Comparison of ENCODE assay signal across 14 cellular contexts in genomic region chr6:143783077-143783476, GRCh38.
DNase-seq lines count a peak whose midpoint lies in the region; ATAC-seq, FAIRE-seq and TF ChIP-seq lines count a peak whose summit lies in the region.
"Had no signal": no experiment of that assay in that cellular context is flagged by ENCODE, and none has a peak within 500 bp of the region (broad histone marks: within the 10 kb centered on the region; RNA-seq: fewer than 3 reads in every experiment).

No MANE protein-coding gene starts in this region.

- H2BK15ac ChIP-seq in H1 (ENCODE audit: low read length) = no peak overlapping the region

- H3K9ac ChIP-seq in H1 (replicated peaks in 1 of 4; ENCODE audit: extremely low read depth in 1 of 4, low read depth in 3 of 4, low read length in 3 of 4) (no peak overlapping the region), MM.1S (ENCODE audit: low read length) (no peak overlapping the region)
- H3K9ac ChIP-seq: BLaER1 treated with 17β-estradiol and CSF1 and Interleukin-3, amounts not matched to agents 10 nM and 100 nM had no signal

- H4K8ac ChIP-seq in H1 (ENCODE audit: extremely low read depth, insufficient read depth, low read length) = no peak overlapping the region

- H3K27me3 ChIP-seq in H1 (replicated peaks in 1 of 4; ENCODE audit: control insufficient read depth in 3 of 4, extremely low read depth in 1 of 4, insufficient read depth in 3 of 4, low read length in 3 of 4) = no peaks in the 10 kb centered on the region
- H3K27me3 ChIP-seq in MM.1S (replicated peaks; ENCODE audit: insufficient read depth, low read length) = no peaks in the 10 kb centered on the region
- H3K27me3 ChIP-seq: BLaER1 treated with 17β-estradiol and CSF1 and Interleukin-3, amounts not matched to agents 10 nM and 100 nM had no signal

- CTCF ChIA-PET in H1 (lab: Charles Lee; ENCODE audit: partially characterized antibody) = no interaction called here

- no peak for TF ChIP-seq CTCF in H1 (IDR thresholded peaks at IDR 0.05; ENCODE audit: control extremely low read depth in 1 of 3, insufficient read depth in 1 of 3, low read depth in 1 of 3, low read length in 3 of 3)
- TF ChIP-seq CTCF in MM.1S (IDR thresholded peaks at IDR 0.05; ENCODE audit: low read length) = no peak

- no peak overlapping the region for H3K4me3 Mint-ChIP-seq in activated T-cell treated with anti-CD3 and anti-CD28 coated beads, Interleukin-2, amount 50 U/mL, for 72 hours
- H3K4me3 Mint-ChIP-seq: CD4-positive, CD25-positive, alpha-beta regulatory T cell had no signal

- no peak overlapping the region for H2BK20ac ChIP-seq in H1 (ENCODE audit: low read length)

- H3K4me3 ChIP-seq in H1 (ENCODE audit: extremely low read depth in 1 of 4, insufficient read depth in 2 of 4, low read depth in 3 of 4, low read length in 4 of 4) (no peak overlapping the region), MM.1S (ENCODE audit: low read length) (no peak overlapping the region)
- H3K4me3 ChIP-seq: BLaER1 treated with 17β-estradiol and CSF1 and Interleukin-3, amounts not matched to agents 10 nM and 100 nM had no signal

- H3K9me3 ChIP-seq in H1 (ENCODE audit: insufficient read depth in 2 of 2, low read depth in 1 of 2, low read length in 1 of 2) (peaks cover 13 to 18% of the 10 kb centered on the region in 2 experiments; a peak in 3 of 4 replicates), MM.1S (replicated peaks; ENCODE audit: insufficient read depth, low read length) (no peaks in the 10 kb centered on the region)

- POLR2A ChIA-PET in H1 (lab: Charles Lee; ENCODE audit: partially characterized antibody) = no interaction called here

- no peak for ATAC-seq in activated T-cell treated with anti-CD3 and anti-CD28 coated beads, Interleukin-2, amount 50 U/mL, for 72 hours (replicated peaks in 1 of 2)
- ATAC-seq in HG02852 (IDR thresholded peaks at IDR 0.05; ENCODE audit: unreplicated experiment) = no peak
- no peak for ATAC-seq in HG03045 (IDR thresholded peaks at IDR 0.05; ENCODE audit: unreplicated experiment)
- ATAC-seq: HCT116 had no signal

- H3K27ac Mint-ChIP-seq in activated T-cell treated with anti-CD3 and anti-CD28 coated beads, Interleukin-2, amount 50 U/mL, for 72 hours = peak overlapping the region; percentile 22

- H3F3A ChIP-seq in MM.1S (ENCODE audit: insufficient read depth, low read length) = no peaks in the 10 kb centered on the region

- H2BK12ac ChIP-seq in H1 (ENCODE audit: low read depth, low read length) = no peak overlapping the region

- H3K23ac ChIP-seq in H1 (ENCODE audit: insufficient read length) = no peak overlapping the region

- H3K36me3 ChIP-seq in H1 (ENCODE audit: control insufficient read depth in 2 of 4, insufficient read depth in 4 of 4, low read length in 3 of 4) (peaks cover 7 to 57% (median 27%) of the 10 kb centered on the region in 4 experiments), MM.1S (replicated peaks; ENCODE audit: insufficient read depth, low read length) (no peaks in the 10 kb centered on the region)

- 86% methylated on average over 3 of the region's 3 CpGs; no CpG with 5 or more reads in 1 of the 2 experiments for WGBS in H1 (ENCODE audit: extremely low coverage in 1 of 2, insufficient coverage in 1 of 2, insufficient read length in 1 of 2, insufficient replicate concordance in 2 of 2, low coverage in 1 of 2, low lambda C conversion rate in 2 of 2, missing lambda C conversion rate in 1 of 2), 2 experiments

- peaks cover 2% of the 10 kb centered on the region; the same call in 1 of the 2 replicates for H3K23me2 ChIP-seq in H1 (ENCODE audit: low read depth, low read length)

- peaks cover 11 to 15% of the 10 kb centered on the region in 2 donors for H3K9me3 Mint-ChIP-seq in activated T-cell treated with anti-CD3 and anti-CD28 coated beads, Interleukin-2, amount 50 U/mL, for 72 hours

- no peak for TF ChIP-seq RAD21 in H1 (IDR thresholded peaks at IDR 0.05 in 1 of 2, conservative IDR thresholded peaks at IDR 0.05 in 1 of 2; ENCODE audit: low read depth in 2 of 2, low read length in 2 of 2)

- peaks cover 19 to 36% of the 10 kb centered on the region in 2 donors for H3K36me3 Mint-ChIP-seq in activated T-cell treated with anti-CD3 and anti-CD28 coated beads, Interleukin-2, amount 50 U/mL, for 72 hours (ENCODE audit: insufficient read depth in 2 of 2)

- H3K56ac ChIP-seq in H1 (replicated peaks; ENCODE audit: insufficient read length, low read depth, low read length) = peak overlapping the region; percentile 59

- H3K4ac ChIP-seq in H1 (replicated peaks; ENCODE audit: insufficient read length, low read depth, low read length) = no peak overlapping the region

- H4K5ac ChIP-seq in H1 (ENCODE audit: insufficient read length, low read depth, low read length) = no peak overlapping the region

- H2AFZ ChIP-seq in H1 (ENCODE audit: low read length) (no peak overlapping the region), MM.1S (ENCODE audit: low read length) (no peak overlapping the region)

- no peak overlapping the region for H3K27ac ChIP-seq in H1 (ENCODE audit: low read depth, low read length)
- H3K27ac ChIP-seq in MM.1S (ENCODE audit: low read length) = no peak overlapping the region

- no peaks in the 10 kb centered on the region for H3K79me2 ChIP-seq in H1 (ENCODE audit: control insufficient read depth in 1 of 2, insufficient read depth in 2 of 2, low read length in 2 of 2)
- H3K79me2 ChIP-seq in MM.1S (ENCODE audit: low read length) = no peaks in the 10 kb centered on the region

- H2BK5ac ChIP-seq in H1 (ENCODE audit: low read depth, low read length) = no peak overlapping the region

- FAIRE-seq in H1 (lab: Jason Lieb, UNC) = no peak
- FAIRE-seq in islet of Langerhans (lab: Jason Lieb, UNC) = peak; percentile 84
- FAIRE-seq: H54 had no signal

- H2BK120ac ChIP-seq in H1 (replicated peaks; ENCODE audit: low read depth, low read length) = no peak overlapping the region

- H2AK5ac ChIP-seq in H1 (ENCODE audit: low read depth, low read length) = no peak overlapping the region

- H3K4me1 ChIP-seq in H1 (replicated peaks in 1 of 4; ENCODE audit: control insufficient read depth in 3 of 4, insufficient read depth in 4 of 4, low read length in 3 of 4) = no peaks in the 10 kb centered on the region
- H3K4me1 ChIP-seq in MM.1S (ENCODE audit: low read length) = no peaks in the 10 kb centered on the region

- DNase-seq in activated T-cell treated with anti-CD3 and anti-CD28 coated beads, Interleukin-2, amount 50 U/mL, for 72 hours = no peak
- DNase-seq in activated T-cell treated with anti-CD3 and anti-CD28 coated beads, Interleukin-2, amount 50 U/mL, for 1 hour = no peak
- DNase-seq in H1 (ENCODE audit: low read depth in 1 of 2, low spot score in 2 of 2) (no peak), MM.1S (no peak)
- DNase-seq: 8988T; ACHN; CD4-positive, CD25-positive, alpha-beta regulatory T cell; DMS53 had no signal

- H4K91ac ChIP-seq in H1 (replicated peaks; ENCODE audit: insufficient read length, low read length) = no peak overlapping the region

- H3K4me1 Mint-ChIP-seq in activated T-cell treated with anti-CD3 and anti-CD28 coated beads, Interleukin-2, amount 50 U/mL, for 72 hours (ENCODE audit: low read depth) = no peaks in the 10 kb centered on the region
- H3K4me1 Mint-ChIP-seq: CD4-positive, CD25-positive, alpha-beta regulatory T cell had no signal

- no peaks in the 10 kb centered on the region; the same call in 1 of the 2 replicates for H3K79me1 ChIP-seq in H1 (ENCODE audit: low read depth, low read length)

- no peak for TF ChIP-seq POLR2A in H1 (IDR thresholded peaks at IDR 0.05; ENCODE audit: control extremely low read depth in 1 of 2, low read depth in 2 of 2, low read length in 2 of 2)

- no peak overlapping the region for H3K18ac ChIP-seq in H1 (ENCODE audit: extremely low read depth, low read length)

- no peaks in the 10 kb centered on the region for H3K27me3 Mint-ChIP-seq in activated T-cell treated with anti-CD3 and anti-CD28 coated beads, Interleukin-2, amount 50 U/mL, for 72 hours (ENCODE audit: low read depth)
- H3K27me3 Mint-ChIP-seq: CD4-positive, CD25-positive, alpha-beta regulatory T cell had no signal

- H3K9me2 ChIP-seq in MM.1S (replicated peaks; ENCODE audit: insufficient read depth, low read length) = no peaks in the 10 kb centered on the region

- H4K20me1 ChIP-seq in H1 (replicated peaks in 1 of 2; ENCODE audit: control insufficient read depth in 1 of 2, insufficient read depth in 2 of 2, low read length in 2 of 2) (no peaks in the 10 kb centered on the region), MM.1S (ENCODE audit: insufficient read depth, low read length) (no peaks in the 10 kb centered on the region)
- H4K20me1 ChIP-seq: BLaER1 treated with 17β-estradiol and CSF1 and Interleukin-3, amounts not matched to agents 10 nM and 100 nM had no signal

- no peak for TF ChIP-seq EP300 in H1 (IDR thresholded peaks at IDR 0.05; ENCODE audit: borderline replicate concordance in 1 of 2, low read depth in 2 of 2, low read length in 2 of 2)

- H3K4me2 ChIP-seq in H1 (ENCODE audit: insufficient read depth in 1 of 2, low read depth in 2 of 2, low read length in 2 of 2) = no peak overlapping the region
- no peak overlapping the region for H3K4me2 ChIP-seq in MM.1S (ENCODE audit: low read depth, low read length)

- no peak overlapping the region for H3K14ac ChIP-seq in H1 (ENCODE audit: insufficient read length)

TF ChIP-seq in H1, 55 proteins besides CTCF, POLR2A, EP300 and RAD21:
- TF ChIP-seq MAFK (IDR thresholded peaks at IDR 0.05; ENCODE audit: low read depth, low read length) (peak; percentile 54; the same call in 1 of the 2 replicates), KDM1A (IDR thresholded peaks at IDR 0.05; ENCODE audit: borderline replicate concordance, low read length) (no peak)
TF ChIP-seq in H1: peak in this region for 1.
